24 cellular contexts compared by ENCODE assay signal in genomic region chr5:55383254-55383653, GRCh38.
"Had no signal": no experiment of that assay in that cellular context is flagged by ENCODE, and none has a peak within 500 bp of the region (broad histone marks: within the 10 kb centered on the region; RNA-seq: fewer than 3 reads in every experiment).

No MANE protein-coding gene starts in this region.

- ATAC-seq: HepG2 had no signal

- DNase-seq: IMR-90; Kasumi-1; MM.1S; NCI-H1092 treated with DMSO at 0.1 percent for 48 hours; NCI-H1436; NCI-H187; NCI-H2029; NCI-H2081 treated with DMSO at 0.1 percent for 48 hours; NCI-H2171; NCI-H226; NCI-H446; NCI-H510A; NCI-H524 treated with DMSO at 0.1 percent for 48 hours; NCI-H69; NCI-H774; NK-92 treated with Interleukin-12 subunit alpha and Interleukin-12 subunit beta, amount 100 ng/mL, for 24 hours; Right ventricle myocardium superior; RPMI8226; SIG-M5 had no signal

- H3K9me3 ChIP-seq: SJSA1 had no signal

- H3K4me1 ChIP-seq: SJSA1 had no signal

- H3K9ac ChIP-seq: KMS-11 had no signal

- H3K4me2 ChIP-seq: KMS-11 had no signal

- H3K27ac ChIP-seq: KMS-11, SJSA1, SK-N-MC had no signal

- H3K27me3 ChIP-seq: SJSA1 had no signal

- H3K4me3 ChIP-seq: SJSA1, SK-N-MC had no signal

- FAIRE-seq: HepG2, RCC 7860 had no signal
